8 cellular contexts compared by ENCODE assay signal in the genomic region with DNA sequence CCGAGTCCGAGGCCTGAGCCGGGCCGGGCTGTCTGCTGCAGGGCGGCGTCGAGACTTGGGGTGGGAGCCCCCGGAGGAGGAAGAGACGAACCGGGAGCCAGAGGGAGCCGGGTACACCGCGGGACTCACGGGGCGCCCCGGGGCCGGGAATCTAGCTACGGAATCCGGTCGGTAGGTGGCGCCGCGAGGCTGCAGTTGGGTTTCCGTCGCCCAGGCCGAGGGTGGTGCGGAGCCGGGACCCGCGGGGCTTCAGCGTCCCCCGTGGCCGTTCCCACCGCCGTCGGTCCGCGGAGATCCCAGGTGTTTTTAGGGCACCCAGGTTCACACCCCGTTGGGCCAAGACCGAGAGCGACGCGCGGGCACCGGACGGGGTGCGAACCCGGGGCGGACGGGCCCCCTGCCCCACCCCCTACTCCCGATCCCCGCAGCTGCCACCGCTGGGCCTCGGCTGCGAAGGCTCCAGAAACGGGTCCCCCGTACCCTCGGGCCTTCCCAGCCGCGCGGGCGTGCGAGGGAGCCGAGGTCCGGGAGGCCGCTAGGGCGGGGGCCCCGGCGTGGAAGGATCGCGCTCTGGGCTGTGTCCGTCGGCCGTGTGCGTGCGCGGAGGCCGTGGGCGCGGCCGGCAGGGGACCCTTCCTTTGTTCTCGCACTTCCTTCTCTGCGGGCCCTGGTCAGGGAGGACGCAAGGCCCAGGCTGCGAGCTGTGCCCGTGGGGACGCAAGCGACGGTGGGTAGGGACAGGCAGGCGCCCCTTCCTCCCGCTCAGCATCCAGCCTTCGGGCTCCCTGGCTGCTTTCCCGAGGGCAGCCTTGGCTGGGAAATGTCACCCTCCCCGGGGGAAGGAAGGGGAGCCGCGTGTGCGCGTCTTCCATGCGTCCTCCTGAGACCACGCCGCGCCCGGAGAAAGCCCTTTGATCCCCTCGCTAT.
DNase-seq lines count a peak whose midpoint lies in the region; ATAC-seq and TF ChIP-seq lines count a peak whose summit lies in the region.

No MANE protein-coding gene starts in this region.

- no peaks in the 10 kb centered on the region for H4K20me1 ChIP-seq in PC-3 (ENCODE audit: low read length)

- peaks cover 21% of the 10 kb centered on the region for H3K4me1 Mint-ChIP-seq in nephron

- peaks cover 17% of the 10 kb centered on the region for H3K27me3 ChIP-seq in HUES48 (ENCODE audit: control insufficient read depth, insufficient read depth, low read length)
- no peaks in the 10 kb centered on the region for H3K27me3 ChIP-seq in PC-3 (ENCODE audit: low read length)

- H3K27ac ChIP-seq in HUES48 (ENCODE audit: low read depth, low read length) (no peak overlapping the region), PC-3 (ENCODE audit: low read length) (no peak overlapping the region)

- CTCF ChIA-PET in PC-3 (lab: Charles Lee), result interaction anchor here (0.6 kb wide), 3 partner anchors 496 to 968 kb away, joined by 3 to 9 read pairs (median 7); no protein-coding TSS in a partner anchor

- no peaks in the 10 kb centered on the region for H3K36me3 Mint-ChIP-seq in nephron (ENCODE audit: low read depth)

- ATAC-seq in PC-3, result peak; percentile 82

- DNase-seq in SIG-M5 treated with dmso at 0.1 percent for 504 hours (lab: John Stamatoyannopoulos, UW; ENCODE audit: unreplicated experiment) (peak; percentile 36), SIG-M5 (lab: John Stamatoyannopoulos, UW) (no peak), PC-3 (peak; percentile 72), fibroblast of the aortic adventitia (ENCODE audit: low read depth) (peak; percentile 66)
- peak; percentile 59 to 62 for DNase-seq in activated T-helper 1 cell treated with anti-CD3 and anti-CD28 coated beads, Interleukin-2, amount 50 U/mL, for 16 hours (ENCODE audit: low read depth in 1 of 2, low spot score in 1 of 2)
- peak; percentile 27 to 73 (median 59) for DNase-seq in stimulated activated naive CD4-positive, alpha-beta T cell (lab: John Stamatoyannopoulos, UW)

- intact Hi-C loops in PC-3 (cut with micrococcal nuclease), result loop anchor here (2.0 to 10.0 kb wide), 2 partner anchors 223 to 817 kb away; no protein-coding TSS in a partner anchor

- peak overlapping the region; percentile 78 for H3K9ac ChIP-seq in HUES48 (ENCODE audit: low read depth, low read length)
- peak overlapping the region; percentile 78 for H3K9ac ChIP-seq in PC-3 (ENCODE audit: low read length)

- peak overlapping the region; percentile 86 for H3K4me2 ChIP-seq in PC-3 (ENCODE audit: low read length)

- POLR2A ChIA-PET in PC-3 (lab: Charles Lee; ENCODE audit: unreplicated experiment), result interaction anchor here (0.6 kb wide), 1 partner anchor 629 kb away, joined by 3 read pairs; no protein-coding TSS in a partner anchor

- H3K4me3 ChIP-seq in HUES48 (ENCODE audit: low read depth, low read length), result peak overlapping the region; percentile 73
- peak overlapping the region; percentile 72 for H3K4me3 ChIP-seq in PC-3 (ENCODE audit: low read length)
- peak overlapping the region; percentile 66 for H3K4me3 ChIP-seq in fibroblast of the aortic adventitia (ENCODE audit: low read depth, low read length)

- no peaks in the 10 kb centered on the region for H3K36me3 ChIP-seq in HUES48 (ENCODE audit: control insufficient read depth, insufficient read depth, low read length)
- no peaks in the 10 kb centered on the region for H3K36me3 ChIP-seq in PC-3 (ENCODE audit: low read depth, low read length)

- H3K4me1 ChIP-seq in HUES48 (ENCODE audit: control insufficient read depth, insufficient read depth, low read length), result no peaks in the 10 kb centered on the region
- H3K4me1 ChIP-seq in PC-3 (ENCODE audit: insufficient read depth, low read length), result peaks cover 8% of the 10 kb centered on the region

- no peaks in the 10 kb centered on the region for H3K9me3 Mint-ChIP-seq in nephron

- H3K79me2 ChIP-seq in PC-3 (ENCODE audit: low read length), result no peaks in the 10 kb centered on the region

- peak overlapping the region; percentile 89 for H2AFZ ChIP-seq in PC-3 (ENCODE audit: low read length)

- H3K9me2 ChIP-seq in PC-3 (replicated peaks; ENCODE audit: low read length), result no peaks in the 10 kb centered on the region

- peak overlapping the region; percentile 81 to 85 (median 81) for H3K4me3 Mint-ChIP-seq in nephron

- H3K27ac Mint-ChIP-seq in nephron, result peak overlapping the region; percentile 51 to 78 (median 52)

- H3K9me3 ChIP-seq in HUES48 (ENCODE audit: control insufficient read depth, insufficient read depth, low read length), result no peaks in the 10 kb centered on the region
- H3K9me3 ChIP-seq in PC-3 (ENCODE audit: low read length), result no peaks in the 10 kb centered on the region

- TF ChIP-seq CTCF in PC-3 (conservative IDR thresholded peaks at IDR 0.05; ENCODE audit: low read depth, low read length), result peak; percentile 74
- TF ChIP-seq CTCF in fibroblast of the aortic adventitia (IDR thresholded peaks at IDR 0.05; ENCODE audit: insufficient read depth, low read length), result peak; percentile 78
- peak; percentile 91 to 98 (median 96) for TF ChIP-seq CTCF in nephron (IDR thresholded peaks at IDR 0.05; ENCODE audit: unreplicated experiment in 3 of 3)

- no peaks in the 10 kb centered on the region for H3F3A ChIP-seq in PC-3 (ENCODE audit: low read length, unreplicated experiment)

- BruUV-seq in PC-3 (replicated peaks; lab: Mats Ljungman, UMichigan), result no TSS peak

- peaks cover 10% of the 10 kb centered on the region for H3K27me3 Mint-ChIP-seq in nephron (ENCODE audit: low read depth)
